In genomic region chr12:104823985-104824441, GRCh38 we compare ENCODE assay signal across 1 cellular context.
TF ChIP-seq lines count a peak whose summit lies in the region.

No MANE protein-coding gene starts in this region.

TF ChIP-seq in K562, 482 proteins besides CTCF, POLR2A, EP300 and RAD21 (continued from another document):
- TF ChIP-seq ZBTB40 (IDR thresholded peaks at IDR 0.05) (peak; percentile 48; the same call in 1 of the 2 replicates), ZBTB40 (CRISPR knock-in tag; IDR thresholded peaks at IDR 0.05) (no peak), RNF219 (CRISPR knock-in tag; IDR thresholded peaks at IDR 0.05) (no peak), BRF2 (IDR thresholded peaks at IDR 0.05; ENCODE audit: borderline replicate concordance, insufficient read depth, insufficient read length) (no peak), SREBF1 (IDR thresholded peaks at IDR 0.05; ENCODE audit: borderline replicate concordance, low read depth, low read length) (no peak), HDAC1 (IDR thresholded peaks at IDR 0.05) (peak in 1 of 2 experiments; percentile 10; a peak in 1 of 4 replicates), PTRF (tag; IDR thresholded peaks at IDR 0.05) (no peak), CXXC5 (CRISPR knock-in tag; IDR thresholded peaks at IDR 0.05) (peak; percentile 47; the same call in 1 of the 2 replicates), IFI16 (CRISPR knock-in tag; IDR thresholded peaks at IDR 0.05) (no peak), ELF1 (tag; IDR thresholded peaks at IDR 0.05) (peak; percentile 82), DDX20 (tag; IDR thresholded peaks at IDR 0.05; ENCODE audit: low read depth) (no peak), CEBPZ (IDR thresholded peaks at IDR 0.05; ENCODE audit: borderline replicate concordance, low read depth, low read length) (no peak), SRSF7 (optimal IDR thresholded peaks at IDR 0.05; ENCODE audit: low read depth, low read length) (no peak), GTF2F1 (IDR thresholded peaks at IDR 0.05; ENCODE audit: low read depth, low read length) (no peak), TARDBP (IDR thresholded peaks at IDR 0.05) (no peak), GABPB1 (CRISPR knock-in tag; IDR thresholded peaks at IDR 0.05) (no peak), MEIS2 (IDR thresholded peaks at IDR 0.05; ENCODE audit: partially characterized antibody) (no peak), TGIF2 (CRISPR knock-in tag; IDR thresholded peaks at IDR 0.05) (no peak), TEAD4 (IDR thresholded peaks at IDR 0.05; ENCODE audit: low read length) (no peak), TEAD4 (CRISPR knock-in tag; IDR thresholded peaks at IDR 0.05; ENCODE audit: borderline replicate concordance) (no peak), DPF2 (IDR thresholded peaks at IDR 0.05) (no peak), IRF2 (CRISPR knock-in tag; IDR thresholded peaks at IDR 0.05) (no peak), KAT7 (CRISPR knock-in tag; IDR thresholded peaks at IDR 0.05; ENCODE audit: borderline replicate concordance) (no peak), GATAD2B (IDR thresholded peaks at IDR 0.05; ENCODE audit: borderline replicate concordance) (no peak), GATA2 (CRISPR knock-in tag; IDR thresholded peaks at IDR 0.05) (peak; percentile 28; the same call in 1 of the 2 replicates), ZEB2 (IDR thresholded peaks at IDR 0.05) (no peak), TRIM28 (IDR thresholded peaks at IDR 0.05) (no peak), HEY1 (CRISPR knock-in tag; IDR thresholded peaks at IDR 0.05; ENCODE audit: borderline replicate concordance) (no peak), ZFP91 (CRISPR knock-in tag; IDR thresholded peaks at IDR 0.05) (peak; percentile 91)
